2 cellular contexts compared by ENCODE assay signal in genomic region chr3:141804778-141805639, GRCh38.
TF ChIP-seq lines count a peak whose summit lies in the region.

No MANE protein-coding gene starts in this region.

TF ChIP-seq in IMR-90, 13 proteins besides CTCF, POLR2A, EP300 and RAD21:
- TF ChIP-seq NFE2L2 (IDR thresholded peaks at IDR 0.05; ENCODE audit: low read depth, low read length) (no peak), RFX5 (IDR thresholded peaks at IDR 0.05; ENCODE audit: low read depth, low read length) (no peak), MAZ (IDR thresholded peaks at IDR 0.05; ENCODE audit: borderline replicate concordance, low read depth, low read length) (no peak), MAFK (IDR thresholded peaks at IDR 0.05; ENCODE audit: low read depth, low read length) (no peak), ELK1 (IDR thresholded peaks at IDR 0.05; ENCODE audit: borderline replicate concordance, low read depth, low read length) (no peak), FOS (IDR thresholded peaks at IDR 0.05; ENCODE audit: low read depth, low read length) (no peak), BHLHE40 (IDR thresholded peaks at IDR 0.05; ENCODE audit: low read depth, low read length) (no peak), CEBPB (IDR thresholded peaks at IDR 0.05; ENCODE audit: low read depth, low read length) (no peak), CHD1 (IDR thresholded peaks at IDR 0.05; ENCODE audit: low read depth, low read length) (no peak), SMC3 (IDR thresholded peaks at IDR 0.05; ENCODE audit: low read depth, low read length) (no peak), USF2 (IDR thresholded peaks at IDR 0.05; ENCODE audit: low read depth, low read length) (no peak), MXI1 (IDR thresholded peaks at IDR 0.05; ENCODE audit: borderline replicate concordance, low read depth, low read length) (no peak), RCOR1 (IDR thresholded peaks at IDR 0.05; ENCODE audit: insufficient replicate concordance, low read length) (no peak)

TF ChIP-seq in H1, 55 proteins besides CTCF, POLR2A, EP300 and RAD21:
- TF ChIP-seq CBX5 (IDR thresholded peaks at IDR 0.05; ENCODE audit: low read depth, low read length) (no peak), SP1 (IDR thresholded peaks at IDR 0.05; ENCODE audit: low read depth, low read length) (no peak), TEAD4 (IDR thresholded peaks at IDR 0.05; ENCODE audit: low read depth, low read length) (no peak), EZH2 (IDR thresholded peaks at IDR 0.05; ENCODE audit: low read depth, low read length, severe bottlenecking) (no peak), CHD2 (IDR thresholded peaks at IDR 0.05; ENCODE audit: low read length) (no peak), BRCA1 (IDR thresholded peaks at IDR 0.05; ENCODE audit: low read depth, low read length) (no peak), YY1 (IDR thresholded peaks at IDR 0.05; ENCODE audit: low read depth, low read length) (no peak), CEBPB (IDR thresholded peaks at IDR 0.05; ENCODE audit: low read depth, low read length) (no peak), GTF2F1 (IDR thresholded peaks at IDR 0.05; ENCODE audit: borderline replicate concordance, low read depth, low read length) (no peak), CBX8 (IDR thresholded peaks at IDR 0.05; ENCODE audit: borderline replicate concordance, low read depth, low read length) (no peak), SP4 (IDR thresholded peaks at IDR 0.05; ENCODE audit: low read length) (no peak), RFX5 (IDR thresholded peaks at IDR 0.05; ENCODE audit: borderline replicate concordance, low read depth, low read length) (no peak), KDM1A (IDR thresholded peaks at IDR 0.05; ENCODE audit: borderline replicate concordance, low read length) (no peak)
TF ChIP-seq in H1: peak in this region for 0.
